Comparison of ENCODE assay signal across 22 cellular contexts in genomic region chr5:74372051-74372450, GRCh38.
"Had no signal": no experiment of that assay in that cellular context is flagged by ENCODE, and none has a peak within 500 bp of the region (broad histone marks: within the 10 kb centered on the region; RNA-seq: fewer than 3 reads in every experiment).

No MANE protein-coding gene starts in this region.

- H3K27me3 ChIP-seq: body of pancreas had no signal

- DNase-seq: activated CD4-positive, alpha-beta memory T cell treated with anti-CD3 and anti-CD28 coated beads for 36 hours; activated CD4-positive, alpha-beta T cell treated with anti-CD3 and anti-CD28 coated beads for 36 hours; activated CD4-positive, alpha-beta T cell treated with anti-CD3 and anti-CD28 coated beads, Interleukin-2, amount 10 ng/mL, durations not matched to agents 24 days and 14 days; activated CD4-positive, CD25-positive, alpha-beta regulatory T cell; activated CD4-positive, CD25-positive, alpha-beta regulatory T cell treated with anti-CD3 and anti-CD28 coated beads, Interleukin-2, amount 50 U/mL, for 72 hours; activated CD8-positive, alpha-beta memory T cell treated with anti-CD3 and anti-CD28 coated beads, Interleukin-2, amount 50 U/mL, for 48 hours; activated effector memory CD4-positive, alpha-beta T cell treated with Interleukin-2 at 50 U/mL for 16 hours; activated gamma-delta T cell treated with Interleukin-2 at 50 U/mL for 16 hours; activated naive CD4-positive, alpha-beta T cell treated with anti-CD3 and anti-CD28 coated beads, Interleukin-2, amount 50 U/mL, for 16 hours; activated naive CD4-positive, alpha-beta T cell treated with Interleukin-2 at 50 U/mL for 16 hours; activated T-cell treated with anti-CD3 and anti-CD28 coated beads for 4 hours; activated T-cell treated with anti-CD3 and anti-CD28 coated beads, Interleukin-2, amount 50 U/mL, for 24 hours; amniotic stem cell; aorta; body of pancreas; caudate nucleus; effector memory CD4-positive, alpha-beta T cell; endodermal cell; foreskin fibroblast; T-helper 2 cell had no signal

- ATAC-seq: activated CD4-positive, alpha-beta T cell treated with anti-CD3 and anti-CD28 coated beads for 36 hours; activated T-helper 17 cell treated with anti-CD3 and anti-CD28 coated beads, Interleukin-2, amount 50 U/mL, for 72 hours; body of pancreas; esophagus mucosa had no signal

- H3K9me3 ChIP-seq: body of pancreas had no signal

- H3K4me1 ChIP-seq: body of pancreas had no signal

- H3K27ac ChIP-seq: body of pancreas had no signal

- H3K4me3 ChIP-seq: body of pancreas had no signal
